In genomic region chr7:15860264-15860949, GRCh38 we compare ENCODE assay signal across 22 cellular contexts.
"Had no signal": no experiment of that assay in that cellular context is flagged by ENCODE, and none has a peak within 500 bp of the region (broad histone marks: within the 10 kb centered on the region; RNA-seq: fewer than 3 reads in every experiment).

No MANE protein-coding gene starts in this region.

- H3K27me3 ChIP-seq: SJSA1 had no signal

- H3K4me1 ChIP-seq: SJSA1 had no signal

- H3K9me3 ChIP-seq: SJSA1 had no signal

- H3K9ac ChIP-seq: KMS-11 had no signal

- H3K36me3 ChIP-seq: SJSA1 had no signal

- H3K4me3 ChIP-seq: SJSA1, SK-N-MC had no signal

- FAIRE-seq: RCC 7860 had no signal

- H3K27ac ChIP-seq: KMS-11, SJSA1, SK-N-MC had no signal

- DNase-seq: Kasumi-1, MM.1S, MV-4-11, NCI-H1048, NCI-H1105, NCI-H1417 treated with DMSO at 0.1 percent for 48 hours, NCI-H146, NCI-H1694 treated with DMSO at 0.1 percent for 48 hours, NCI-H1930, NCI-H2081, NCI-H2107, NCI-H2227 treated with DMSO at 0.1 percent for 48 hours, NCI-H524 treated with DMSO at 0.1 percent for 48 hours, NCI-H69, NCI-H774, Right ventricle myocardium superior, RPMI8226, SIG-M5 had no signal
